In genomic region chr12:55940065-55940732, GRCh38 we compare ENCODE assay signal across 8 cellular contexts. TPM values are rescaled to one million over a fixed set of nuclear protein-coding genes. Genes with fewer than 3 reads are reported as not detected.
DNase-seq lines count a peak whose midpoint lies in the region; ATAC-seq and TF ChIP-seq lines count a peak whose summit lies in the region.

No MANE protein-coding gene starts in this region.

- H3K9me3 ChIP-seq in CD4-positive, alpha-beta T cell (ENCODE audit: control insufficient read depth, low read length) = no peaks in the 10 kb centered on the region
- H3K9me3 ChIP-seq in duodenal mucosa (ENCODE audit: control insufficient read depth in 1 of 2, low read length in 2 of 2) = no peaks in the 10 kb centered on the region
- no peaks in the 10 kb centered on the region for H3K9me3 ChIP-seq in lung (ENCODE audit: control insufficient read depth in 2 of 2, insufficient read depth in 1 of 2, low read length in 1 of 2)

- H3K9me3 Mint-ChIP-seq in CD4-positive, alpha-beta T cell = no peaks in the 10 kb centered on the region

- H3K4me1 ChIP-seq in duodenal mucosa (ENCODE audit: control insufficient read depth in 1 of 2, insufficient read depth in 2 of 2, low read length in 2 of 2) (peaks cover 9 to 22% of the 10 kb centered on the region in 2 donors), lung (ENCODE audit: control insufficient read depth in 2 of 2, insufficient read depth in 2 of 2, low read length in 2 of 2) (no peaks in the 10 kb centered on the region)

- H3K36me3 Mint-ChIP-seq in CD4-positive, alpha-beta T cell (ENCODE audit: low read depth) = peaks cover 99% of the 10 kb centered on the region

- intact Hi-C loops in CD4-positive, alpha-beta T cell (cut with DNase I, micrococcal nuclease) = loop anchor here (1.0 to 2.0 kb wide), 4 partner anchors 11 to 202 kb away; no protein-coding TSS in a partner anchor

- CTCF ChIA-PET in CD4-positive, alpha-beta T cell (lab: Charles Lee) = interaction anchor here (0.6 to 5.4 kb wide), 21 partner anchors 9 to 216 kb away, joined by 3 to 86 read pairs (median 4); partner anchors contain the start of genes DGKA, DNAJC14, ORMDL2 and PYM1

- peak; percentile 76 to 83 (median 80) for DNase-seq in CD4-positive, alpha-beta T cell
- DNase-seq in NCI-H526 treated with DMSO at 0.1 percent for 48 hours (lab: John Stamatoyannopoulos, UW) (peak; percentile 76), lung (ENCODE audit: low spot score) (peak; percentile 88)
- peak; percentile 59 to 84 for DNase-seq in activated CD4-positive, alpha-beta T cell treated with anti-CD3 and anti-CD28 coated beads, Interleukin-2, amount 50 U/mL, for 24 hours (ENCODE audit: low read depth in 1 of 2, low spot score in 1 of 2)
- peak; percentile 81 for DNase-seq in stimulated activated CD8-positive, alpha-beta memory T cell treated with anti-CD3 and anti-CD28 coated beads, Interleukin-12 subunit alpha, Interleukin-12 subunit beta, amount 100 ng/mL, for 1 hour (ENCODE audit: low read depth)

- no peaks in the 10 kb centered on the region for H3K27me3 Mint-ChIP-seq in CD4-positive, alpha-beta T cell

- peak overlapping the region; percentile 72 for H3K4me3 Mint-ChIP-seq in CD4-positive, alpha-beta T cell

- peak; percentile 92 for TF ChIP-seq CTCF in CD4-positive, alpha-beta T cell (IDR thresholded peaks at IDR 0.05)
- TF ChIP-seq CTCF in lung (IDR thresholded peaks at IDR 0.05; ENCODE audit: control extremely low read depth, extremely low read depth) = peak; percentile 86

- H3K27ac ChIP-seq in CD4-positive, alpha-beta T cell (ENCODE audit: low read depth, low read length) = peak overlapping the region; percentile 70
- H3K27ac ChIP-seq in duodenal mucosa (ENCODE audit: low read depth, low read length) (no peak overlapping the region), lung (ENCODE audit: low read depth in 1 of 2, low read length in 1 of 2) (peak overlapping the region in 1 of 2 donors; percentile 40)

- POLR2A ChIA-PET in CD4-positive, alpha-beta T cell (lab: Charles Lee) = interaction anchor here (0.7 to 18.6 kb wide), 14 partner anchors 9 to 210 kb away, joined by 3 to 251 read pairs (median 6); partner anchors contain the start of genes DGKA, DNAJC14, ORMDL2 and PA2G4

- H3K27ac Mint-ChIP-seq in CD4-positive, alpha-beta T cell = peak overlapping the region; percentile 97

- peaks cover 34 to 82% of the 10 kb centered on the region in 2 donors for H3K36me3 ChIP-seq in duodenal mucosa (ENCODE audit: control insufficient read depth in 1 of 2, insufficient read depth in 2 of 2, low read length in 2 of 2)
- H3K36me3 ChIP-seq in lung (ENCODE audit: control insufficient read depth in 2 of 2, insufficient read depth in 2 of 2, low read length in 2 of 2) = peaks cover 0 to 3% of the 10 kb centered on the region in 2 donors

- whole genome bisulfite sequencing in lung, 2 donors = 16 to 21% methylated on average over 18 of the region's 18 CpGs

- peak overlapping the region; percentile 6 to 52 for H3K9ac ChIP-seq in duodenal mucosa (ENCODE audit: low read depth in 1 of 2, low read length in 2 of 2)

- peaks cover 79% of the 10 kb centered on the region for H3K4me1 Mint-ChIP-seq in CD4-positive, alpha-beta T cell (ENCODE audit: low read depth)

- H3K4me3 ChIP-seq in duodenal mucosa (ENCODE audit: low read depth in 1 of 2, low read length in 2 of 2) (peak overlapping the region in 1 of 2 donors; percentile 16), lung (no peak overlapping the region)

- H3K27me3 ChIP-seq in CD4-positive, alpha-beta T cell (ENCODE audit: control insufficient read depth, insufficient read depth, low read length) = no peaks in the 10 kb centered on the region
- H3K27me3 ChIP-seq in duodenal mucosa (ENCODE audit: control insufficient read depth in 1 of 2, insufficient read depth in 2 of 2, low read length in 2 of 2) (no peaks in the 10 kb centered on the region), lung (ENCODE audit: control insufficient read depth, insufficient read depth) (no peaks in the 10 kb centered on the region)

- ATAC-seq in CD4-positive, alpha-beta T cell (ENCODE audit: poor library complexity) = peak; percentile 88
- ATAC-seq in GM19395 (IDR thresholded peaks at IDR 0.05; ENCODE audit: unreplicated experiment) (peak; percentile 98), HG03520 (IDR thresholded peaks at IDR 0.05; ENCODE audit: unreplicated experiment) (peak; percentile 94), lung (ENCODE audit: insufficient read depth, low FRiP score) (peak; percentile 93)

RNA-seq across cellular contexts. Expression of gene DGKA, which starts 9.2 kb away (rescaled TPM):
- 100 to 1,000 TPM; 799 to 818 TPM for total RNA-seq in CD4-positive, alpha-beta T cell
- total RNA-seq in lung = 10 to 100 TPM; 33.7 to 41.1 TPM
- polyA plus RNA-seq in lung = 10 to 100 TPM; 19.3 to 28.0 TPM

RNA-seq across cellular contexts. Expression of gene PYM1, which starts 12.5 kb away (rescaled TPM):
- total RNA-seq in CD4-positive, alpha-beta T cell = 10 to 100 TPM; 13.7 to 16.7 TPM
- 10 to 100 TPM; 32.0 to 32.3 TPM for total RNA-seq in lung
- 10 to 100 TPM; 37.7 to 44.9 TPM for polyA plus RNA-seq in lung

RNA-seq across cellular contexts. Expression of gene PMEL, which starts 25.6 kb away (rescaled TPM):
- total RNA-seq in CD4-positive, alpha-beta T cell = not detected
- 1 to 10 TPM in 1 of 2 donors, under 1 TPM in 1; 0.43 to 1.7 TPM for total RNA-seq in lung
- 1 to 10 TPM; 1.0 to 1.1 TPM for polyA plus RNA-seq in lung

RNA-seq across cellular contexts. Expression of gene CDK2, which starts 26.4 kb away (rescaled TPM):
- total RNA-seq in CD4-positive, alpha-beta T cell = 10 to 100 TPM; 15.8 to 16.0 TPM
- 10 to 100 TPM; 27.4 to 28.0 TPM for total RNA-seq in lung
- 10 to 100 TPM; 13.0 to 25.5 TPM for polyA plus RNA-seq in lung

RNA-seq across cellular contexts. Expression of gene RAB5B, which starts 33.7 kb away (rescaled TPM):
- 10 to 100 TPM; 21.6 to 27.4 TPM for total RNA-seq in CD4-positive, alpha-beta T cell
- total RNA-seq in lung = 100 to 1,000 TPM; 113 to 118 TPM
- polyA plus RNA-seq in lung = 10 to 100 TPM; 64.5 to 70.0 TPM

Comparison
In these comparisons a context has a peak if more than half of its experiments do, and no peak if none do; other contexts are left out.
1. RNA of gene DGKA, which starts 9.2 kb away (total RNA-seq): 799 to 818 TPM in CD4-positive, alpha-beta T cell; 33.7 to 41.1 TPM in lung; every median in the first group is over 10 times any median in the second.
2. Peak in every context shown above with its lines, with median percentiles within 50 percentile points of each other: ATAC-seq and DNase-seq.